29 cellular contexts compared by ENCODE assay signal in the genomic region with DNA sequence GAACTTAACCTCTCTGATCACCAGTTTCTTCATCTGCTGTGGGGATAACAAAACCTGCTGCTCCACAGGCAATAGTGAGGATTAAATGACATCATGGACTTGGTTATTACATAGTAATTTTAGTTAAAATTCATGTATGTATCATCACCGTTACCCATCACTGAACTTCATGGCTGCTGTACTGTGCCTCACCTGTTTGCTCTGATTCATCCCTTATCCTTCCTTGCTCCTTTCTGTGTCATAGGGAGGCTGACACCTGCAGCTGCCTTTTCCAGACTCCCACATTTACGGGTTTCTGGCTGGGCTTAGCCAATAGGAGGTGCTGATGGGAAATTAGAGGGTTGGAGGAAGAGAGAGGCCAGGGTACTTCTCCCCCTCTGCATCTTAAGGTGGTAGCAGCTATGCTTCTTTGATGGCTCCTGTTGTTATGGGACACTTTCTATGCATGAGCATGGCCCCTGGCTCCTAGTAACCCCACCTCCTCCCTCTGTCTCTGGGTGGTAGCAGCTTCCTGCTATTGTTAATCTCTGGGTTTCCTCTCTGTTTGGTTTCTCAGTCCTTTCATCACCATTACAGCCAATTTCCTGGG.
"Had no signal": no experiment of that assay in that cellular context is flagged by ENCODE, and none has a peak within 500 bp of the region (broad histone marks: within the 10 kb centered on the region; RNA-seq: fewer than 3 reads in every experiment).

No MANE protein-coding gene starts in this region.

- H3K4me3 ChIP-seq: MG63, PC-9 had no signal

- H3K4me3 Mint-ChIP-seq: activated B cell treated with CpG ODN at 0.5 μM for 24 hours; activated CD4-positive, alpha-beta T cell treated with anti-CD3 and anti-CD28 coated beads, Interleukin-2, amount 10 ng/mL, durations not matched to agents 24 days and 14 days; activated CD8-positive, alpha-beta memory T cell treated with anti-CD3 and anti-CD28 coated beads, Interleukin-2, amount 10 ng/mL, durations not matched to agents 7 days and 5 days; activated naive CD4-positive, alpha-beta T cell treated with anti-CD3 and anti-CD28 coated beads, Interleukin-2, amount 50 U/mL, for 24 hours; activated T-cell treated with anti-CD3 and anti-CD28 coated beads, Interleukin-2, amount 50 U/mL, for 24 hours; activated T-helper 1 cell treated with anti-CD3 and anti-CD28 coated beads, Interleukin-12 subunit alpha, Interleukin-12 subunit beta, Interleukin-2, Interleukin-4 antibody, amounts not matched to agents 30 ng/mL and 10 ng/mL and 1 ng/mL, durations not matched to agents 14 hours and 24 hours and 36 hours; T-helper 17 cell had no signal

- H2AFZ ChIP-seq: PC-9 had no signal

- H3K27ac ChIP-seq: PC-9 had no signal

- H3K27me3 Mint-ChIP-seq: activated B cell treated with CpG ODN at 0.5 μM for 24 hours; activated CD4-positive, alpha-beta T cell treated with anti-CD3 and anti-CD28 coated beads, Interleukin-2, amount 10 ng/mL, durations not matched to agents 24 days and 14 days had no signal

- H3K36me3 ChIP-seq: MG63 had no signal

- H3K4me1 Mint-ChIP-seq: activated CD4-positive, alpha-beta T cell treated with anti-CD3 and anti-CD28 coated beads, Interleukin-2, amount 10 ng/mL, durations not matched to agents 24 days and 14 days; activated CD8-positive, alpha-beta memory T cell treated with anti-CD3 and anti-CD28 coated beads, Interleukin-2, amount 10 ng/mL, durations not matched to agents 7 days and 5 days; activated naive CD4-positive, alpha-beta T cell treated with anti-CD3 and anti-CD28 coated beads, Interleukin-2, amount 50 U/mL, for 24 hours; T-helper 17 cell had no signal

- DNase-seq: activated B cell treated with CpG ODN at 0.5 μM for 24 hours; activated CD4-positive, alpha-beta T cell treated with anti-CD3 and anti-CD28 coated beads for 1 hour; activated CD4-positive, alpha-beta T cell treated with anti-CD3 and anti-CD28 coated beads, Interleukin-2, amount 10 ng/mL, durations not matched to agents 24 days and 14 days; activated CD4-positive, alpha-beta T cell treated with anti-CD3 and anti-CD28 coated beads, Interleukin-2, amount 50 U/mL, for 48 hours; activated CD8-positive, alpha-beta memory T cell treated with anti-CD3 and anti-CD28 coated beads, Interleukin-2, amount 10 ng/mL, durations not matched to agents 7 days and 5 days; activated effector memory CD4-positive, alpha-beta T cell treated with Interleukin-2 at 50 U/mL for 16 hours; activated naive CD4-positive, alpha-beta T cell; activated T-cell treated with anti-CD3 and anti-CD28 coated beads, Interleukin-2, amount 50 U/mL, for 24 hours; aorta; KG1; MG63; MV-4-11; NCI-H1092 treated with DMSO at 0.1 percent for 48 hours; NCI-H1417 treated with DMSO at 0.1 percent for 48 hours; NCI-H1694; NCI-H2029; NCI-H2107; NCI-H2171 treated with DMSO at 0.1 percent for 48 hours; NCI-H226; NCI-H510A; NCI-H526 treated with DMSO at 0.1 percent for 48 hours; NCI-H82; PC-9; SIG-M5; T-helper 17 cell; T-helper 9 cell had no signal

- H3K36me3 Mint-ChIP-seq: activated CD8-positive, alpha-beta memory T cell treated with anti-CD3 and anti-CD28 coated beads, Interleukin-2, amount 10 ng/mL, durations not matched to agents 7 days and 5 days; activated naive CD4-positive, alpha-beta T cell treated with anti-CD3 and anti-CD28 coated beads, Interleukin-2, amount 50 U/mL, for 24 hours had no signal

- FAIRE-seq: bronchial epithelial cell had no signal

- H3K9me3 Mint-ChIP-seq: activated B cell treated with CpG ODN at 0.5 μM for 24 hours; activated CD4-positive, alpha-beta T cell treated with anti-CD3 and anti-CD28 coated beads, Interleukin-2, amount 10 ng/mL, durations not matched to agents 24 days and 14 days; activated naive CD4-positive, alpha-beta T cell treated with anti-CD3 and anti-CD28 coated beads, Interleukin-2, amount 50 U/mL, for 24 hours; activated T-cell treated with anti-CD3 and anti-CD28 coated beads, Interleukin-2, amount 50 U/mL, for 24 hours; activated T-helper 1 cell treated with anti-CD3 and anti-CD28 coated beads, Interleukin-12 subunit alpha, Interleukin-12 subunit beta, Interleukin-2, Interleukin-4 antibody, amounts not matched to agents 30 ng/mL and 10 ng/mL and 1 ng/mL, durations not matched to agents 14 hours and 24 hours and 36 hours had no signal

- H3K27me3 ChIP-seq: MG63 had no signal

- H3K27ac Mint-ChIP-seq: activated B cell treated with CpG ODN at 0.5 μM for 24 hours; activated CD4-positive, alpha-beta T cell treated with anti-CD3 and anti-CD28 coated beads, Interleukin-2, amount 10 ng/mL, durations not matched to agents 24 days and 14 days; activated CD8-positive, alpha-beta memory T cell treated with anti-CD3 and anti-CD28 coated beads, Interleukin-2, amount 10 ng/mL, durations not matched to agents 7 days and 5 days; activated naive CD4-positive, alpha-beta T cell treated with anti-CD3 and anti-CD28 coated beads, Interleukin-2, amount 50 U/mL, for 24 hours; activated T-cell treated with anti-CD3 and anti-CD28 coated beads, Interleukin-2, amount 50 U/mL, for 24 hours; activated T-helper 1 cell treated with anti-CD3 and anti-CD28 coated beads, Interleukin-12 subunit alpha, Interleukin-12 subunit beta, Interleukin-2, Interleukin-4 antibody, amounts not matched to agents 30 ng/mL and 10 ng/mL and 1 ng/mL, durations not matched to agents 14 hours and 24 hours and 36 hours; T-helper 17 cell had no signal

- H3K4me2 ChIP-seq: PC-9 had no signal

- H3K9me3 ChIP-seq: MG63 had no signal
